ENCODE assay signal across 21 cellular contexts in genomic region chr12:44246481-44247105, GRCh38.
"Had no signal": no experiment of that assay in that cellular context is flagged by ENCODE, and none has a peak within 500 bp of the region (broad histone marks: within the 10 kb centered on the region; RNA-seq: fewer than 3 reads in every experiment).

No MANE protein-coding gene starts in this region.

- DNase-seq: activated CD4-positive, alpha-beta T cell treated with anti-CD3 and anti-CD28 coated beads for 36 hours; activated CD8-positive, alpha-beta T cell treated with anti-CD3 and anti-CD28 coated beads for 36 hours; activated effector memory CD4-positive, alpha-beta T cell treated with anti-CD3 and anti-CD28 coated beads, Interleukin-2, amount 50 U/mL, for 16 hours; activated T-cell treated with anti-CD3 and anti-CD28 coated beads, Interleukin-2, amount 50 U/mL, for 4 hours; brain microvascular endothelial cell; hippocampal formation; kidney; left ventricle myocardium inferior; mucosa of descending colon; naive thymus-derived CD8-positive, alpha-beta T cell; posterior cingulate gyrus; stimulated activated CD4-positive, alpha-beta T cell treated with anti-CD3 and anti-CD28 coated beads, Interleukin-15, amount 100 ng/mL, for 24 hours; stimulated activated CD4-positive, alpha-beta T cell treated with anti-CD3 and anti-CD28 coated beads, Interleukin-4, amount 100 ng/mL, for 1 hour; stimulated activated naive B cell treated with anti-CD40 and anti-IgM and Interleukin-4, amounts not matched to agents 10 μg/mL and 1 μg/mL and 100 μg/mL, for 72 hours; thyroid gland had no signal

- H3K27me3 ChIP-seq: brain microvascular endothelial cell, right atrium auricular region, thyroid gland had no signal

- H3K36me3 ChIP-seq: brain microvascular endothelial cell, left ventricle myocardium inferior, right atrium auricular region, thyroid gland had no signal

- H3K4me3 Mint-ChIP-seq: activated CD4-positive, alpha-beta T cell treated with anti-CD3 and anti-CD28 coated beads for 36 hours; activated CD8-positive, alpha-beta T cell treated with anti-CD3 and anti-CD28 coated beads for 36 hours; activated naive CD4-positive, alpha-beta T cell treated with anti-CD3 and anti-CD28 coated beads, Interleukin-2, amount 50 U/mL, for 24 hours; activated T-cell treated with anti-CD3 and anti-CD28 coated beads, Interleukin-2, amount 50 U/mL, for 4 hours; central memory CD8-positive, alpha-beta T cell; naive thymus-derived CD8-positive, alpha-beta T cell; stimulated activated naive B cell treated with anti-CD40 and anti-IgM and Interleukin-4, amounts not matched to agents 10 μg/mL and 1 μg/mL and 100 μg/mL, for 72 hours had no signal

- H3K27ac Mint-ChIP-seq: activated CD4-positive, alpha-beta T cell treated with anti-CD3 and anti-CD28 coated beads for 36 hours; activated CD8-positive, alpha-beta T cell treated with anti-CD3 and anti-CD28 coated beads for 36 hours; activated naive CD4-positive, alpha-beta T cell treated with anti-CD3 and anti-CD28 coated beads, Interleukin-2, amount 50 U/mL, for 24 hours; naive thymus-derived CD8-positive, alpha-beta T cell; stimulated activated naive B cell treated with anti-CD40 and anti-IgM and Interleukin-4, amounts not matched to agents 10 μg/mL and 1 μg/mL and 100 μg/mL, for 72 hours had no signal

- H3K4me1 ChIP-seq: left ventricle myocardium inferior, right atrium auricular region, thyroid gland had no signal

- H3K9me3 ChIP-seq: mucosa of descending colon, right atrium auricular region, thyroid gland had no signal

- H3K27me3 Mint-ChIP-seq: activated CD4-positive, alpha-beta T cell treated with anti-CD3 and anti-CD28 coated beads for 36 hours; activated CD8-positive, alpha-beta T cell treated with anti-CD3 and anti-CD28 coated beads for 36 hours; activated naive CD4-positive, alpha-beta T cell treated with anti-CD3 and anti-CD28 coated beads, Interleukin-2, amount 50 U/mL, for 24 hours; central memory CD8-positive, alpha-beta T cell; naive thymus-derived CD8-positive, alpha-beta T cell; stimulated activated naive B cell treated with anti-CD40 and anti-IgM and Interleukin-4, amounts not matched to agents 10 μg/mL and 1 μg/mL and 100 μg/mL, for 72 hours had no signal

- ATAC-seq: activated CD4-positive, alpha-beta T cell treated with anti-CD3 and anti-CD28 coated beads for 36 hours; activated CD8-positive, alpha-beta T cell treated with anti-CD3 and anti-CD28 coated beads for 36 hours; activated T-cell treated with anti-CD3 and anti-CD28 coated beads, Interleukin-2, amount 50 U/mL, for 4 hours; esophagus mucosa; mucosa of descending colon; naive thymus-derived CD8-positive, alpha-beta T cell; stimulated activated naive B cell treated with anti-CD40 and anti-IgM and Interleukin-4, amounts not matched to agents 10 μg/mL and 1 μg/mL and 100 μg/mL, for 72 hours had no signal

- H3K4me3 ChIP-seq: coronary artery, left ventricle myocardium inferior, mucosa of descending colon, right atrium auricular region, skin epidermis, thyroid gland had no signal

- H3K4me1 Mint-ChIP-seq: activated CD4-positive, alpha-beta T cell treated with anti-CD3 and anti-CD28 coated beads for 36 hours; activated naive CD4-positive, alpha-beta T cell treated with anti-CD3 and anti-CD28 coated beads, Interleukin-2, amount 50 U/mL, for 24 hours; central memory CD8-positive, alpha-beta T cell; naive thymus-derived CD8-positive, alpha-beta T cell; stimulated activated naive B cell treated with anti-CD40 and anti-IgM and Interleukin-4, amounts not matched to agents 10 μg/mL and 1 μg/mL and 100 μg/mL, for 72 hours had no signal

- H3K27ac ChIP-seq: brain microvascular endothelial cell, coronary artery, left ventricle myocardium inferior, right atrium auricular region, skin epidermis, thyroid gland had no signal
